In the genomic region with DNA sequence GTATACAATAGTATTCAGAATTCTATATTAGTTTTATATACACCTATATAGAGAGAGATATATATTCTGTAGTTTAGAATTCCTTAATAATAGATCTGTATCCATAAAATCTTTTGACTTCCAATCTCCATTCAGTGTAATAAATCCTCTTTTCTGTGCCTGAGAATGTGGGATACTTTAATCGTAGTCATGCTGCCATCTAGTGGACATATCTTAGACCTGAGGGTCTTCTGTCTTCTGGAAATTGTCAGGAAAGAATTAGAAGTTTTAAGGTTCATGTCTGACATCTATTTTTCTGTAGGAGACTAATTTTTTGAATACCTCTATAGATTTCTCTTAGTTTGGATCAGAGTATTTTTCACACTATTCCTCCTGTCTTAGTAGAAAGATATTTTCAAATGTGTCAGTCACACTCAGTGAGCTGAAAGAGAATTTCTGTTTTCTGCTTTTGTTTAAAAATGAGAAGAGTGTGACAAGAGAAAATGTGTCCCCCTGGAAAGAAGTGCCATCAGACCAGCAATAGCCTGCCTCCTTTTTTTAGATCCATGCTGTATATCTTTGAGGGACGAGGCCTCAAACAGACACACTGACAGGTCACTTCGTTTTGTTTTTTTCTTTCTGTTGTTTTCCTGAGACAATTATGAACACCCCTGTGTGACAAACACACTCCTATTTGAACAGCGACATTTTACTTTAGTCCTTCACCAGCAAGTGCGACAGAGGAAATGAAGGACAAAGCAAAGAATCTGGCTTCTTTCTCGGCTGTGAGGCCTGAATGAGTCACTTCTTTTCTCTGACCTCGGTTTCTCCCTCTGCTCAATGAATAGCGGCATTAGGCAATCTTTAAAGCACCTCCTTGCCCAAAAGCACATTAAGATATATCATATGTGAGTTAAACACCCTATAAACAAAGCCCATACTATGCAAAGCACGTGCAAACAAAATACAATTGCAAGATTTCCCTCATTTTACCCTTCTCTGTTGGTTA, we compare ENCODE assay signal across 8 cellular contexts.
DNase-seq lines count a peak whose midpoint lies in the region; ATAC-seq, FAIRE-seq and TF ChIP-seq lines count a peak whose summit lies in the region.

No MANE protein-coding gene starts in this region.

- TF ChIP-seq POLR2A in A549 (IDR thresholded peaks at IDR 0.05; ENCODE audit: low read length): no peak

- TF ChIP-seq RAD21 in A549 (conservative IDR thresholded peaks at IDR 0.05 in 1 of 2, IDR thresholded peaks at IDR 0.05 in 1 of 2): peak; percentile 73 to 80

- H3K4me1 ChIP-seq in A549 (no peaks in the 10 kb centered on the region), mesendoderm (ENCODE audit: control insufficient read depth, low read depth, low read length) (no peaks in the 10 kb centered on the region)

- no peak overlapping the region for H3K18ac ChIP-seq in mesendoderm (ENCODE audit: low read length)

- peaks cover 15% of the 10 kb centered on the region for H3K27me3 ChIP-seq in HL-60 (ENCODE audit: insufficient read depth, poor library complexity, severe bottlenecking)
- H3K27me3 ChIP-seq in mesendoderm (ENCODE audit: insufficient read depth, low read length, poor library complexity): no peaks in the 10 kb centered on the region

- no peak overlapping the region for H2BK5ac ChIP-seq in mesendoderm (ENCODE audit: low read length)

- H3K79me1 ChIP-seq in mesendoderm (ENCODE audit: low read length): no peaks in the 10 kb centered on the region

- peak overlapping the region; percentile 51 for H2BK120ac ChIP-seq in mesendoderm (ENCODE audit: low read depth, low read length)

- H3K4me2 ChIP-seq in A549 (no peak overlapping the region), mesendoderm (ENCODE audit: low read length) (no peak overlapping the region)

- peak; percentile 76 to 90; a peak in 5 of 6 replicates for ATAC-seq in A549
- no peak for ATAC-seq in left colon

- TF ChIP-seq EP300 in A549 (IDR thresholded peaks at IDR 0.05): no peak

- POLR2A ChIA-PET in A549 (lab: Yijun Ruan, JAX): no interaction called here

- no peak overlapping the region for H2BK15ac ChIP-seq in mesendoderm (replicated peaks; ENCODE audit: low read depth)

- no peak overlapping the region for H4K8ac ChIP-seq in mesendoderm (ENCODE audit: low read depth, low read length)

- 5% methylated on average over 9 of the region's 9 CpGs for WGBS in A549 (ENCODE audit: missing lambda C conversion rate)
- WGBS in mesendoderm (ENCODE audit: extremely low coverage, insufficient coverage, low lambda C conversion rate): no CpG with 5 or more reads among the region's 9 CpGs

- H3K9ac ChIP-seq in mesendoderm (ENCODE audit: low read length): no peak overlapping the region

- no peak overlapping the region for H2AK5ac ChIP-seq in mesendoderm (ENCODE audit: low read length)

- DNase-seq in A549 (ENCODE audit: low read depth in 1 of 2, low spot score in 1 of 2) (peak; percentile 18 to 54), GM12864 (ENCODE audit: low read depth) (peak; percentile 8), HL-60 (ENCODE audit: low read depth in 1 of 2, low spot score in 1 of 2) (peak; percentile 3 to 7), NCI-H774 (lab: John Stamatoyannopoulos, UW) (peak; percentile 24), cerebellum (ENCODE audit: low spot score) (peak; percentile 16), mesendoderm (peak; percentile 62), left colon (no peak), cortex of kidney (lab: John Stamatoyannopoulos, UW) (no peak)

- no peak overlapping the region for H3K23ac ChIP-seq in mesendoderm (ENCODE audit: low read length)

- H3K4me3 ChIP-seq in A549 (no peak overlapping the region), GM12864 (ENCODE audit: low read depth, low read length) (no peak overlapping the region), HL-60 (replicated peaks; ENCODE audit: insufficient read depth, low read length) (no peak overlapping the region), mesendoderm (ENCODE audit: low read length) (no peak overlapping the region)

- TF ChIP-seq CTCF in A549 (IDR thresholded peaks at IDR 0.05) (peak; percentile 66), GM12864 (IDR thresholded peaks at IDR 0.05; ENCODE audit: low read depth, low read length, missing control alignments) (peak; percentile 44), HL-60 (IDR thresholded peaks at IDR 0.05; ENCODE audit: insufficient read depth, low read length) (peak; percentile 47)

- no peaks in the 10 kb centered on the region for H3K9me3 ChIP-seq in A549

- CTCF ChIA-PET in A549 (lab: Yijun Ruan, JAX): interaction anchor here (0.7 to 2.8 kb wide), 15 partner anchors 9 to 1682 kb away, joined by 3 to 11 read pairs (median 4); no protein-coding TSS in a partner anchor

- H3K4ac ChIP-seq in mesendoderm (ENCODE audit: low read depth, low read length): no peak overlapping the region

- FAIRE-seq in A549 (lab: Jason Lieb, UNC): peak; percentile 85

- H3K56ac ChIP-seq in mesendoderm (ENCODE audit: low read length): no peak overlapping the region

- no peaks in the 10 kb centered on the region for H3K36me3 ChIP-seq in mesendoderm (ENCODE audit: control insufficient read depth, insufficient read depth, low read length)

- intact Hi-C loops in left colon (cut with DNase I, micrococcal nuclease): no loop called here

- no peaks in the 10 kb centered on the region for H3K79me2 ChIP-seq in mesendoderm (ENCODE audit: control insufficient read depth, insufficient read depth, low read length)

- no peak overlapping the region for H3K27ac ChIP-seq in A549
- no peak overlapping the region for H3K27ac ChIP-seq in HL-60 (replicated peaks)
- H3K27ac ChIP-seq in mesendoderm (ENCODE audit: low read depth, low read length): no peak overlapping the region

- no peak overlapping the region for H4K5ac ChIP-seq in mesendoderm (ENCODE audit: low read length)

TF ChIP-seq in A549, 52 proteins besides CTCF, POLR2A, EP300 and RAD21:
- TF ChIP-seq SMC3 (IDR thresholded peaks at IDR 0.05) (peak; percentile 48; the same call in 2 of the 3 replicates), CEBPB (IDR thresholded peaks at IDR 0.05) (no peak)
TF ChIP-seq in A549: peak in this region for 1.

Comparison
In these comparisons a context has a peak if more than half of its experiments do, and no peak if none do; other contexts are left out.
1. DNase-seq: peak in A549 (2 of 2), GM12864 (single experiment), HL-60 (2 of 2), NCI-H774 (single experiment), cerebellum (single experiment) and mesendoderm (single experiment); none in left colon (0 of 2) and cortex of kidney (single experiment).
2. Peak in every context shown above with its lines, with median percentiles within 50 percentile points of each other: CTCF ChIP-seq.